ENCODE assay signal across 1 cellular context in genomic region chr1:6554031-6554906, GRCh38.
TF ChIP-seq lines count a peak whose summit lies in the region.

TSS of gene NOL9 (minus strand) at chr1:6554513. CDS start at chr1:6554502, 11 bp downstream.

TF ChIP-seq in K562, 482 proteins besides CTCF, POLR2A, EP300 and RAD21 (continued from another document and continues in another):
- TF ChIP-seq ZMIZ1 (IDR thresholded peaks at IDR 0.05; ENCODE audit: low read depth in 2 of 2, low read length in 2 of 2): peak in 1 of 2 experiments; percentile 51; a peak in 1 of 4 replicates
- peak; percentile 72; the same call in 1 of the 2 replicates for TF ChIP-seq TRIM28 (IDR thresholded peaks at IDR 0.05)
- peak; percentile 81 for TF ChIP-seq DACH1 (IDR thresholded peaks at IDR 0.05; ENCODE audit: partially characterized antibody)
- 0 out of 2 replicates have a peak, but pooled peaks have one; percentile 49 for TF ChIP-seq KLF16 (IDR thresholded peaks at IDR 0.05)
- 0 out of 2 replicates have a peak, but pooled peaks have one; percentile 60 for TF ChIP-seq NR3C1 (CRISPR knock-in tag; IDR thresholded peaks at IDR 0.05)
- TF ChIP-seq RBM22 (IDR thresholded peaks at IDR 0.05; ENCODE audit: low read depth, low read length, poor library complexity, severe bottlenecking): peak; percentile 76
- TF ChIP-seq CLOCK (CRISPR knock-in tag; IDR thresholded peaks at IDR 0.05; ENCODE audit: borderline replicate concordance): no peak
- TF ChIP-seq STAG1 (CRISPR knock-in tag; IDR thresholded peaks at IDR 0.05; ENCODE audit: borderline replicate concordance): no peak
- no peak for TF ChIP-seq PBX2 (CRISPR knock-in tag; IDR thresholded peaks at IDR 0.05; ENCODE audit: low read depth)
- no peak for TF ChIP-seq PBX2 (tag; conservative IDR thresholded peaks at IDR 0.05; ENCODE audit: low read depth)
- peak; percentile 61; the same call in 1 of the 2 replicates for TF ChIP-seq GMEB1 (CRISPR knock-in tag; IDR thresholded peaks at IDR 0.05)
- TF ChIP-seq E2F5 (CRISPR knock-in tag; IDR thresholded peaks at IDR 0.05): no peak; the same call in 1 of the 2 replicates
- no peak for TF ChIP-seq ZNF785 (CRISPR knock-in tag; IDR thresholded peaks at IDR 0.05)
- peak; percentile 1; the same call in 1 of the 2 replicates for TF ChIP-seq ZNF740 (CRISPR knock-in tag; IDR thresholded peaks at IDR 0.05)
- TF ChIP-seq ZNF740 (tag; IDR thresholded peaks at IDR 0.05): no peak
- TF ChIP-seq RBM14 (IDR thresholded peaks at IDR 0.05; ENCODE audit: borderline replicate concordance, insufficient read depth, low read depth, low read length): peak; percentile 94; the same call in 1 of the 2 replicates
- peak; percentile 98 for TF ChIP-seq CREB3L1 (IDR thresholded peaks at IDR 0.05; ENCODE audit: borderline replicate concordance, low read depth)
- no peak for TF ChIP-seq MLX (CRISPR knock-in tag; conservative IDR thresholded peaks at IDR 0.05)
- no peak for TF ChIP-seq MCM3 (IDR thresholded peaks at IDR 0.05)
- TF ChIP-seq ZBTB5 (IDR thresholded peaks at IDR 0.05): no peak
- peak; percentile 98 for TF ChIP-seq RBFOX2 (IDR thresholded peaks at IDR 0.05; ENCODE audit: low read depth, low read length)
- TF ChIP-seq SP1 (CRISPR knock-in tag; IDR thresholded peaks at IDR 0.05): peak; percentile 83
- 0 out of 2 replicates have a peak, but pooled peaks have one; percentile 9 for TF ChIP-seq PML (IDR thresholded peaks at IDR 0.05; ENCODE audit: low read length)
- no peak for TF ChIP-seq ZNF395 (CRISPR knock-in tag; IDR thresholded peaks at IDR 0.05)
- no peak for TF ChIP-seq EZH2 (IDR thresholded peaks at IDR 0.05; ENCODE audit: borderline replicate concordance, low read depth, low read length)
- TF ChIP-seq ZSCAN29 (IDR thresholded peaks at IDR 0.05): peak; percentile 78
- peak; percentile 66; the same call in 1 of the 2 replicates for TF ChIP-seq SAFB (IDR thresholded peaks at IDR 0.05; ENCODE audit: borderline replicate concordance, low read depth, low read length)
- TF ChIP-seq GTF2B (IDR thresholded peaks at IDR 0.05; ENCODE audit: extremely low read depth, insufficient read length): no peak
- no peak; the same call in 1 of the 2 replicates for TF ChIP-seq ZNF133 (CRISPR knock-in tag; IDR thresholded peaks at IDR 0.05)
- TF ChIP-seq SIN3B (IDR thresholded peaks at IDR 0.05; ENCODE audit: low read depth): peak; percentile 100
- TF ChIP-seq PREB (CRISPR knock-in tag; IDR thresholded peaks at IDR 0.05): peak; percentile 94; the same call in 1 of the 2 replicates
- TF ChIP-seq ELF4 (CRISPR knock-in tag; IDR thresholded peaks at IDR 0.05): no peak
- TF ChIP-seq ZNF583 (CRISPR knock-in tag; IDR thresholded peaks at IDR 0.05): no peak
- no peak for TF ChIP-seq NR2C2 (CRISPR knock-in tag; IDR thresholded peaks at IDR 0.05)
- TF ChIP-seq NR2C2 (tag; IDR thresholded peaks at IDR 0.05): peak; percentile 89
